11 cellular contexts compared by ENCODE assay signal in the genomic region with DNA sequence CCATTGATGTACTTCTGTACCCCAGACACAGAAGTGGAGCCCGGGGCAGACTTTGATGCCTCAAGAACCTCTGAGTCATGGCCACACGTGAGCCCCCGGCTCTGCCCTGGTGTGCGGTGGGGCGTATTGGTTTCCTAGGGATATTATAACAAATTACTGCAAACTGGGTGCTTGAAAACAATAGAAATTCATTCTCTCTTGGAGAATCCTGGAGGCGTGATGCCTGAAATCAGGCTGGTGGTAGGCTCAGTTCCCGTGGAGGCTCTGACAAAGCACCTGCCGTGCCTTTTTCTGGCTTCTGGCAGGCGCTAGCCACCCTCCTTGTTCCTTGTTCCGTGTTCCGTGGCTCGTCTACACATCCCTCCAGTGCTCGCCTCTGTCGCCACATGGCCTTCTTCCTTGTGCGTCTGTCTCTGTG. TPM values are rescaled to one million over a fixed set of nuclear protein-coding genes. Genes with fewer than 3 reads are reported as not detected.
DNase-seq lines count a peak whose midpoint lies in the region; ATAC-seq and TF ChIP-seq lines count a peak whose summit lies in the region.
"Had no signal": no experiment of that assay in that cellular context is flagged by ENCODE, and none has a peak within 500 bp of the region (broad histone marks: within the 10 kb centered on the region; RNA-seq: fewer than 3 reads in every experiment).

No MANE protein-coding gene starts in this region.

- no peaks in the 10 kb centered on the region for H3K36me3 Mint-ChIP-seq in activated CD8-positive, alpha-beta T cell treated with anti-CD3 and anti-CD28 coated beads for 36 hours (ENCODE audit: low read depth)
- H3K36me3 Mint-ChIP-seq in activated CD8-positive, alpha-beta T cell treated with anti-CD3 and anti-CD28 coated beads, Interleukin-2, amount 10 ng/mL, durations not matched to agents 7 days and 5 days (ENCODE audit: low read depth): no peaks in the 10 kb centered on the region

- no peak overlapping the region for H3K27ac Mint-ChIP-seq in activated CD8-positive, alpha-beta T cell treated with anti-CD3 and anti-CD28 coated beads for 36 hours
- H3K27ac Mint-ChIP-seq in activated CD8-positive, alpha-beta T cell treated with anti-CD3 and anti-CD28 coated beads, Interleukin-2, amount 10 ng/mL, durations not matched to agents 7 days and 5 days: no peak overlapping the region

- H3K9me3 ChIP-seq in mucosa of descending colon (no peaks in the 10 kb centered on the region), transverse colon (no peaks in the 10 kb centered on the region)

- peak; percentile 52 for DNase-seq in activated CD8-positive, alpha-beta T cell treated with anti-CD3 and anti-CD28 coated beads for 36 hours
- no peak for DNase-seq in activated CD8-positive, alpha-beta T cell treated with anti-CD3 and anti-CD28 coated beads, Interleukin-2, amount 10 ng/mL, durations not matched to agents 7 days and 5 days
- DNase-seq in mucosa of descending colon (peak; percentile 55 to 81 (median 70)), transverse colon (peak; percentile 63), T-helper 9 cell (no peak), NCI-H1436 (lab: John Stamatoyannopoulos, UW) (no peak), NCI-H526 (lab: John Stamatoyannopoulos, UW) (no peak)
- DNase-seq: activated effector memory CD4-positive, alpha-beta T cell treated with anti-CD3 and anti-CD28 coated beads, Interleukin-2, amount 50 U/mL, for 16 hours; NCI-H2029 had no signal

- intact Hi-C loops in activated CD8-positive, alpha-beta T cell treated with anti-CD3 and anti-CD28 coated beads for 36 hours (cut with micrococcal nuclease): no loop called here
- intact Hi-C loops in mucosa of descending colon (cut with DNase I, micrococcal nuclease) (no loop called here), transverse colon (cut with DNase I; ENCODE audit: low total_unique reads) (no loop called here)

- no peak for TF ChIP-seq EP300 in transverse colon (IDR thresholded peaks at IDR 0.05; ENCODE audit: low read depth)

- no peaks in the 10 kb centered on the region for H3K9me3 Mint-ChIP-seq in activated CD8-positive, alpha-beta T cell treated with anti-CD3 and anti-CD28 coated beads for 36 hours
- H3K9me3 Mint-ChIP-seq in activated CD8-positive, alpha-beta T cell treated with anti-CD3 and anti-CD28 coated beads, Interleukin-2, amount 10 ng/mL, durations not matched to agents 7 days and 5 days (ENCODE audit: insufficient read depth): no peaks in the 10 kb centered on the region

- peaks cover 48% of the 10 kb centered on the region for H3K4me1 ChIP-seq in mucosa of descending colon (ENCODE audit: low read depth)
- peaks cover 46 to 87% (median 67%) of the 10 kb centered on the region in 4 donors for H3K4me1 ChIP-seq in transverse colon
- H3K4me1 ChIP-seq: parathyroid adenoma had no signal

- no peak for ATAC-seq in activated CD8-positive, alpha-beta T cell treated with anti-CD3 and anti-CD28 coated beads for 36 hours
- ATAC-seq in activated CD8-positive, alpha-beta T cell treated with anti-CD3 and anti-CD28 coated beads, Interleukin-2, amount 10 ng/mL, durations not matched to agents 7 days and 5 days: no peak
- ATAC-seq in mucosa of descending colon: peak; percentile 73

- H3K4me3 ChIP-seq in mucosa of descending colon: no peak overlapping the region
- no peak overlapping the region for H3K4me3 ChIP-seq in transverse colon

- no peaks in the 10 kb centered on the region for H3K27me3 ChIP-seq in transverse colon

- TF ChIP-seq POLR2A in transverse colon (IDR thresholded peaks at IDR 0.05): no peak

- TF ChIP-seq CTCF in activated CD8-positive, alpha-beta T cell treated with anti-CD3 and anti-CD28 coated beads for 36 hours (IDR thresholded peaks at IDR 0.05): no peak
- no peak for TF ChIP-seq CTCF in mucosa of descending colon (IDR thresholded peaks at IDR 0.05)
- no peak for TF ChIP-seq CTCF in transverse colon (IDR thresholded peaks at IDR 0.05)

- CTCF ChIA-PET in activated CD8-positive, alpha-beta T cell treated with anti-CD3 and anti-CD28 coated beads for 36 hours (lab: Charles Lee): interaction anchor here (0.9 kb wide), 1 partner anchor 10 kb away, joined by 3 read pairs; no protein-coding TSS in a partner anchor
- CTCF ChIA-PET in activated CD8-positive, alpha-beta T cell treated with anti-CD3 and anti-CD28 coated beads, Interleukin-2, amount 10 ng/mL, durations not matched to agents 7 days and 5 days (lab: Charles Lee): no interaction called here

- H3K36me3 ChIP-seq in mucosa of descending colon (ENCODE audit: low read depth) (no peaks in the 10 kb centered on the region), transverse colon (no peaks in the 10 kb centered on the region)

- no peak overlapping the region for H3K4me3 Mint-ChIP-seq in activated CD8-positive, alpha-beta T cell treated with anti-CD3 and anti-CD28 coated beads for 36 hours
- H3K4me3 Mint-ChIP-seq in activated CD8-positive, alpha-beta T cell treated with anti-CD3 and anti-CD28 coated beads, Interleukin-2, amount 10 ng/mL, durations not matched to agents 7 days and 5 days: no peak overlapping the region

- POLR2A ChIA-PET in activated CD8-positive, alpha-beta T cell treated with anti-CD3 and anti-CD28 coated beads for 36 hours (lab: Charles Lee): interaction anchor here (0.7 kb wide), 1 partner anchor 28 kb away, joined by 3 read pairs; no protein-coding TSS in a partner anchor
- POLR2A ChIA-PET in activated CD8-positive, alpha-beta T cell treated with anti-CD3 and anti-CD28 coated beads, Interleukin-2, amount 10 ng/mL, durations not matched to agents 7 days and 5 days (lab: Charles Lee): no interaction called here

- H3K27ac ChIP-seq in cingulate gyrus (ENCODE audit: low read depth, low read length) (peak overlapping the region; percentile 78), transverse colon (peak overlapping the region; percentile 75 to 87 (median 81))
- H3K27ac ChIP-seq: parathyroid adenoma had no signal

- H3K27me3 Mint-ChIP-seq in activated CD8-positive, alpha-beta T cell treated with anti-CD3 and anti-CD28 coated beads for 36 hours: peaks cover 2% of the 10 kb centered on the region
- H3K27me3 Mint-ChIP-seq in activated CD8-positive, alpha-beta T cell treated with anti-CD3 and anti-CD28 coated beads, Interleukin-2, amount 10 ng/mL, durations not matched to agents 7 days and 5 days (ENCODE audit: low read depth): no peaks in the 10 kb centered on the region

- WGBS in transverse colon (ENCODE audit: low coverage in 1 of 2), 2 donors: 46% methylated on average over 15 of the region's 15 CpGs; no CpG with 5 or more reads in 1 of the 2 donors

- H3K4me1 Mint-ChIP-seq in activated CD8-positive, alpha-beta T cell treated with anti-CD3 and anti-CD28 coated beads for 36 hours (ENCODE audit: low read depth): peaks cover 34% of the 10 kb centered on the region
- H3K4me1 Mint-ChIP-seq in activated CD8-positive, alpha-beta T cell treated with anti-CD3 and anti-CD28 coated beads, Interleukin-2, amount 10 ng/mL, durations not matched to agents 7 days and 5 days (ENCODE audit: low read depth): peaks cover 33% of the 10 kb centered on the region

- in situ Hi-C loops in transverse colon (cut with MboI; ENCODE audit: low pct_ligation_motif_present in 1 of 4, low pct_unique_long_range_greater_than_20kb in 1 of 4, low sequenced_read_pairs in 3 of 4): no loop called here

RNA-seq across cellular contexts. Expression of gene NEK6, which starts 24.2 kb away (rescaled TPM):
- total RNA-seq in activated CD8-positive, alpha-beta T cell treated with anti-CD3 and anti-CD28 coated beads for 36 hours: 10 to 100 TPM; 20.2 to 21.8 TPM
- 10 to 100 TPM; 19.9 to 20.9 TPM for total RNA-seq in activated CD8-positive, alpha-beta T cell treated with anti-CD3 and anti-CD28 coated beads, Interleukin-2, amount 10 ng/mL, durations not matched to agents 7 days and 5 days
- 10 to 100 TPM; 41.1 to 65.0 (median 51.8) TPM for total RNA-seq in mucosa of descending colon
- total RNA-seq in transverse colon: 10 to 100 TPM; 12.3 to 31.1 (median 21.6) TPM

Comparison
In these comparisons a context has a peak if more than half of its experiments do, and no peak if none do; other contexts are left out.
1. DNase-seq: peak in activated CD8-positive, alpha-beta T cell treated with anti-CD3 and anti-CD28 coated beads for 36 hours (single experiment), mucosa of descending colon (3 of 3) and transverse colon (single experiment); none in activated CD8-positive, alpha-beta T cell treated with anti-CD3 and anti-CD28 coated beads, Interleukin-2, amount 10 ng/mL, durations not matched to agents 7 days and 5 days (single experiment), T-helper 9 cell (single experiment), NCI-H1436 (single experiment) and NCI-H526 (0 of 2).